In genomic region chr6:167795874-167796667, GRCh38 we compare ENCODE assay signal across 8 cellular contexts. TPM values are rescaled to one million over a fixed set of nuclear protein-coding genes. Genes with fewer than 3 reads are reported as not detected.
DNase-seq lines count a peak whose midpoint lies in the region; TF ChIP-seq lines count a peak whose summit lies in the region.

No MANE protein-coding gene starts in this region.

- no peak for TF ChIP-seq POLR2A in esophagus squamous epithelium (IDR thresholded peaks at IDR 0.05)

- H3K36me3 Mint-ChIP-seq in nephron progenitor cell (ENCODE audit: low read depth): no peaks in the 10 kb centered on the region

- H3K36me3 ChIP-seq in esophagus squamous epithelium: no peaks in the 10 kb centered on the region
- no peaks in the 10 kb centered on the region for H3K36me3 ChIP-seq in A673 (ENCODE audit: insufficient read depth, low read length, poor library complexity, severe bottlenecking)
- H3K36me3 ChIP-seq in SJCRH30: no peaks in the 10 kb centered on the region

- H3K27me3 Mint-ChIP-seq in nephron progenitor cell (ENCODE audit: low read depth, poor library complexity): peaks cover 20% of the 10 kb centered on the region

- intact Hi-C loops in esophagus squamous epithelium (cut with DNase I): no loop called here
- intact Hi-C loops in A673 (cut with micrococcal nuclease; ENCODE audit: unreplicated experiment): no loop called here

- no peaks in the 10 kb centered on the region for H3K9me3 Mint-ChIP-seq in nephron progenitor cell

- no TSS peak for BruUV-seq in A673 (replicated peaks; lab: Mats Ljungman, UMichigan)

- H3K4me3 ChIP-seq in esophagus squamous epithelium (peak overlapping the region; percentile 16 to 62 (median 44)), A673 (ENCODE audit: low read depth, low read length, poor library complexity, severe bottlenecking) (no peak overlapping the region), SJCRH30 (no peak overlapping the region)

- 35 to 70% methylated on average over 2 to 13 of the region's 37 CpGs for WGBS in esophagus squamous epithelium, 2 donors

- no peak overlapping the region for H3K27ac Mint-ChIP-seq in nephron progenitor cell

- H3K9me3 ChIP-seq in esophagus squamous epithelium (no peaks in the 10 kb centered on the region), A673 (ENCODE audit: low read depth, low read length, poor library complexity, severe bottlenecking) (no peaks in the 10 kb centered on the region), SJCRH30 (replicated peaks) (no peaks in the 10 kb centered on the region)

- H3K4me3 Mint-ChIP-seq in nephron progenitor cell: peak overlapping the region; percentile 61

- POLR2A ChIA-PET in A673 (lab: Charles Lee; ENCODE audit: low non-redundant PET): no interaction called here

- H3K27ac ChIP-seq in esophagus squamous epithelium (peak overlapping the region in 2 of 4 donors; percentile 23 to 37), A673 (ENCODE audit: low read depth, low read length, poor library complexity, severe bottlenecking) (no peak overlapping the region), SJCRH30 (no peak overlapping the region)

- DNase-seq in AG08395 (ENCODE audit: low spot score) (peak; percentile 14), NCI-H526 (lab: John Stamatoyannopoulos, UW) (peak; percentile 20 to 62), esophagus squamous epithelium (lab: John Stamatoyannopoulos, UW) (no peak), nephron progenitor cell (no peak), NCI-H187 (lab: John Stamatoyannopoulos, UW) (no peak), A673 (ENCODE audit: low spot score) (no peak), SJCRH30 (no peak)
- no peak for DNase-seq in stimulated activated CD4-positive, alpha-beta T cell treated with anti-CD3 and anti-CD28 coated beads, Interleukin-4, amount 100 ng/mL, for 1 hour

- CTCF ChIA-PET in A673 (lab: Charles Lee): no interaction called here

- peaks cover 6 to 24% (median 8%) of the 10 kb centered on the region in 3 donors for H3K4me1 ChIP-seq in esophagus squamous epithelium
- H3K4me1 ChIP-seq in A673 (ENCODE audit: insufficient read depth, low read length, poor library complexity, severe bottlenecking): no peaks in the 10 kb centered on the region
- peaks cover 3% of the 10 kb centered on the region; the same call in 1 of the 2 replicates for H3K4me1 ChIP-seq in SJCRH30

- TF ChIP-seq CTCF in esophagus squamous epithelium (IDR thresholded peaks at IDR 0.05) (no peak), nephron progenitor cell (IDR thresholded peaks at IDR 0.05) (no peak), A673 (conservative IDR thresholded peaks at IDR 0.05; ENCODE audit: low read depth, low read length) (no peak)

- peaks cover 0 to 66% (median 0%) of the 10 kb centered on the region in 4 donors for H3K27me3 ChIP-seq in esophagus squamous epithelium
- H3K27me3 ChIP-seq in A673 (replicated peaks; ENCODE audit: insufficient read depth, low read depth, low read length, poor library complexity): no peaks in the 10 kb centered on the region
- no peaks in the 10 kb centered on the region; the same call in 1 of the 2 replicates for H3K27me3 ChIP-seq in SJCRH30

- peaks cover 37% of the 10 kb centered on the region for H3K4me1 Mint-ChIP-seq in nephron progenitor cell

RNA-seq across cellular contexts. Expression of gene AFDN, which starts 30.6 kb away (rescaled TPM):
- total RNA-seq in esophagus squamous epithelium (100 to 1,000 TPM in 3 of 4 donors, 10 to 100 TPM in 1; 93.8 to 250 (median 204) TPM), A673 (2021) (107 and 114 TPM in 2 replicates)
- total RNA-seq in SJCRH30 (2014; rRNA removed; shearing (Covaris generic)): 64.5 and 75.0 TPM in 2 replicates

Comparison
In these comparisons a context has a peak if more than half of its experiments do, and no peak if none do; other contexts are left out.
1. DNase-seq: peak in AG08395 (single experiment) and NCI-H526 (2 of 2); none in esophagus squamous epithelium (single experiment), nephron progenitor cell (single experiment), stimulated activated CD4-positive, alpha-beta T cell treated with anti-CD3 and anti-CD28 coated beads, Interleukin-4, amount 100 ng/mL, for 1 hour (single experiment), NCI-H187 (0 of 2), A673 (single experiment) and SJCRH30 (0 of 2).
2. H3K4me3 ChIP-seq: peak in esophagus squamous epithelium (4 of 4); none in A673 (single experiment) and SJCRH30 (single experiment).